In the genomic region with DNA sequence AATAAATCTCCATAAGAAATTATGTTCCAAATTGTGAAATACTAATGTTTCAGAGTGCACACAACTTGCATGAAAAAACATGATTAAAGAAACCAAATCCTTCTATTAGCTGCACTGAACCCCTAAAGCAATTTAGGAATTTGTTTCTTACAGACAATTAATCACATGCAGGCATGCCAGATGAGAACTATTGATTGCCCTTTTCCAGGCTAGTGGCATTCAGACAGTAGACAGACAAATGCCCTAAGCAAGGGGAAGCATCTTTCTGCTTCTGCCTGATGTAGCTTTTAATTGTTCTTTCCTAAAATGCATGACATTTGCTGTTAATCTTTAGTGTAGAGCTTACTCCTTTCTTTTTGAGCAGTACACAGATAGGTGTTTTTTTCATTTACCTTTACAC, we compare ENCODE assay signal across 26 cellular contexts.
"Had no signal": no experiment of that assay in that cellular context is flagged by ENCODE, and none has a peak within 500 bp of the region (broad histone marks: within the 10 kb centered on the region; RNA-seq: fewer than 3 reads in every experiment).

No MANE protein-coding gene starts in this region.

- H3K79me2 ChIP-seq: hepatocyte, parathyroid adenoma had no signal

- H3K4me1 ChIP-seq: left lung, lower lobe of right lung, parathyroid adenoma, tibial artery, upper lobe of right lung had no signal

- DNase-seq: kidney; left colon; left lung; lower lobe of right lung; mammary epithelial cell; mesenchymal stem cell; naive thymus-derived CD8-positive, alpha-beta T cell; occipital lobe; right cardiac atrium; stimulated activated CD4-positive, alpha-beta T cell treated with anti-CD3 and anti-CD28 coated beads, Interleukin-12 subunit alpha, Interleukin-12 subunit beta, amount 100 ng/mL, for 4 hours; stimulated activated CD4-positive, alpha-beta T cell treated with anti-CD3 and anti-CD28 coated beads, Interleukin-15, amount 100 ng/mL, for 24 hours; stimulated activated CD4-positive, alpha-beta T cell treated with anti-CD3 and anti-CD28 coated beads, Interleukin-2, amount 100 ng/mL, for 24 hours; stimulated activated CD4-positive, alpha-beta T cell treated with anti-CD3 and anti-CD28 coated beads, Interleukin-4, amount 100 ng/mL, for 1 hour; stimulated activated naive B cell treated with anti-CD40 and anti-IgM and Interleukin-4, amounts not matched to agents 10 μg/mL and 1 μg/mL and 100 μg/mL, for 72 hours; stimulated activated naive CD8-positive, alpha-beta T cell treated with anti-CD3 and anti-CD28 coated beads, Interleukin-15, Interleukin-2, amounts not matched to agents 100 U/mL and 50 U/mL, for 24 hours; stomach; tibial artery; trophoblast cell; upper lobe of right lung had no signal

- ATAC-seq: left colon; left lung; lower lobe of right lung; naive thymus-derived CD8-positive, alpha-beta T cell; right cardiac atrium; sciatic nerve; stimulated activated naive B cell treated with anti-CD40 and anti-IgM and Interleukin-4, amounts not matched to agents 10 μg/mL and 1 μg/mL and 100 μg/mL, for 72 hours; stimulated activated naive CD8-positive, alpha-beta T cell treated with anti-CD3 and anti-CD28 coated beads, Interleukin-15, Interleukin-2, amounts not matched to agents 100 U/mL and 50 U/mL, for 24 hours; upper lobe of right lung had no signal

- H3K4me3 ChIP-seq: hepatocyte, left lung, lower lobe of right lung, skin epidermis, stomach, thoracic aorta, tibial artery, upper lobe of right lung had no signal

- H2AFZ ChIP-seq: hepatocyte, parathyroid adenoma had no signal

- H3K4me2 ChIP-seq: hepatocyte had no signal

- FAIRE-seq: urothelium cell line had no signal

- H3K9ac ChIP-seq: parathyroid adenoma had no signal

- H3K36me3 ChIP-seq: thoracic aorta had no signal

- H3K9me3 ChIP-seq: left lung, lower lobe of right lung, neutrophil, stomach, thoracic aorta, tibial artery, upper lobe of right lung had no signal

- H3K27me3 ChIP-seq: hepatocyte, left lung, neutrophil, stomach, tibial artery, upper lobe of right lung had no signal

- H3K27ac ChIP-seq: hepatocyte, left lung, lower lobe of right lung, neutrophil, parathyroid adenoma, skin epidermis, stomach, thoracic aorta, tibial artery, upper lobe of right lung had no signal
